15 cellular contexts compared by ENCODE assay signal in the genomic region with DNA sequence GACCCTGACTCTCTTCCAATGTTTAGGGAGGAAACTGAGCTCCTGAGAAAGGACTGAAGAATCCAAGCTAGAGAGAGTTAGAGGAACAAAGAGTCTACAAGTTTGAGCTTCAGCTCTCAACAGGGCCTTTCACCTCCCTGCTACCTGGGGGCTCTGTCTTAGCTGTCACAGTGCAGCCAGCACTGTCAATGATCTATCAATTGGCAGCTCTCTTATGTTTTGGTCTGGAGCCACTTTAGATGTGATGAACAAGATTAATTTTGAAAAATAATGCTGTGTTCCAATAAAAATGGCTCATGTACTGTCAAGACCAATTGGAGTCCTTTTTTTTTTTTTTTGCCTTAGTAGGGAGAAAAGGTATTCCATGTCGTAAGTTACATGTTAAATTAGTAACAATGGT.
DNase-seq lines count a peak whose midpoint lies in the region; ATAC-seq, FAIRE-seq and TF ChIP-seq lines count a peak whose summit lies in the region.
"Had no signal": no experiment of that assay in that cellular context is flagged by ENCODE, and none has a peak within 500 bp of the region (broad histone marks: within the 10 kb centered on the region; RNA-seq: fewer than 3 reads in every experiment).

No MANE protein-coding gene starts in this region.

- no peak for ATAC-seq in activated T-cell treated with anti-CD3 and anti-CD28 coated beads, Interleukin-2, amount 50 U/mL, for 4 hours
- peak; percentile 32; the same call in 2 of the 3 replicates for ATAC-seq in GM12878
- ATAC-seq in HG03045 (IDR thresholded peaks at IDR 0.05; ENCODE audit: unreplicated experiment) = no peak

- H3K27ac ChIP-seq in KMS-11 = no peak overlapping the region
- H3K27ac ChIP-seq in GM12878 (ENCODE audit: control insufficient read depth, insufficient read depth) = no peak overlapping the region
- H3K27ac ChIP-seq in spleen = peak overlapping the region in 7 of 8 donors; percentile 5 to 77 (median 74)
- H3K27ac ChIP-seq: SJCRH30 had no signal

- H3K79me2 ChIP-seq in KMS-11 (ENCODE audit: insufficient read depth, low read depth) (no peaks in the 10 kb centered on the region), GM12878 (ENCODE audit: control insufficient read depth, insufficient read depth, low read length) (no peaks in the 10 kb centered on the region)

- no peak for TF ChIP-seq POLR2A in GM12878 (IDR thresholded peaks at IDR 0.05; ENCODE audit: low read depth, low read length)
- TF ChIP-seq POLR2A in spleen (IDR thresholded peaks at IDR 0.05) = no peak

- H3K36me3 Mint-ChIP-seq in activated T-cell treated with anti-CD3 and anti-CD28 coated beads, Interleukin-2, amount 50 U/mL, for 4 hours (ENCODE audit: insufficient read depth) = peaks cover 6% of the 10 kb centered on the region

- no peak for FAIRE-seq in GM12878 (lab: Jason Lieb, UNC)

- BruUV-seq in GM12878 (replicated peaks; lab: Mats Ljungman, UMichigan) = no TSS peak

- H4K20me1 ChIP-seq in KMS-11 (ENCODE audit: insufficient read depth) (no peaks in the 10 kb centered on the region), GM12878 (ENCODE audit: control insufficient read depth, insufficient read depth) (no peaks in the 10 kb centered on the region)

- H3K4me1 ChIP-seq in KMS-11 (ENCODE audit: low read depth, poor library complexity, severe bottlenecking) (peaks cover 47% of the 10 kb centered on the region), GM12878 (ENCODE audit: control insufficient read depth, insufficient read depth, low read length) (peaks cover 34% of the 10 kb centered on the region), spleen (peaks cover 20 to 60% (median 34%) of the 10 kb centered on the region in 6 donors)

- no peak overlapping the region for H3K9ac ChIP-seq in KMS-11
- no peak overlapping the region for H3K9ac ChIP-seq in GM12878 (ENCODE audit: control insufficient read depth, insufficient read depth, low read length)

- H3K27me3 ChIP-seq in KMS-11 (ENCODE audit: insufficient read depth, low read depth) (0 out of 2 replicates have a peak, but pooled peaks cover 3% of the 10 kb centered on the region), GM12878 (replicated peaks in 1 of 2; ENCODE audit: control insufficient read depth in 2 of 2, insufficient read depth in 2 of 2, low read length in 1 of 2) (no peaks in the 10 kb centered on the region), spleen (replicated peaks in 1 of 7) (no peaks in the 10 kb centered on the region)
- H3K27me3 ChIP-seq: SJCRH30 had no signal

- H3K4me1 Mint-ChIP-seq in activated T-cell treated with anti-CD3 and anti-CD28 coated beads, Interleukin-2, amount 50 U/mL, for 4 hours (ENCODE audit: low read depth) = peaks cover 97% of the 10 kb centered on the region

- CTCF ChIA-PET in GM12878 (lab: Yijun Ruan, JAX) = interaction anchor here (0.6 to 3.5 kb wide), 4 partner anchors 48 to 492 kb away, joined by 3 to 13 read pairs (median 4); a partner anchor contains a TSS

- H3K36me3 ChIP-seq in KMS-11 (ENCODE audit: insufficient read depth) = no peaks in the 10 kb centered on the region
- no peaks in the 10 kb centered on the region for H3K36me3 ChIP-seq in GM12878 (ENCODE audit: control insufficient read depth in 2 of 2, insufficient read depth in 2 of 2, low read length in 1 of 2)
- no peaks in the 10 kb centered on the region for H3K36me3 ChIP-seq in spleen
- H3K36me3 ChIP-seq: SJCRH30 had no signal

- in situ Hi-C loops in GM12878 (cut with MboI) = no loop called here

- TF ChIP-seq EP300 in GM12878 (IDR thresholded peaks at IDR 0.05; ENCODE audit: borderline replicate concordance in 1 of 2, control insufficient read depth in 1 of 2, low read depth in 2 of 2, low read length in 2 of 2) = no peak

- SMC1A ChIA-PET in GM12878 (lab: Charles Lee; ENCODE audit: uncharacterized antibody, unreplicated experiment) = interaction anchor here (0.6 to 1.6 kb wide), 7 partner anchors 10 to 670 kb away, joined by 3 to 4 read pairs (median 3); no protein-coding TSS in a partner anchor

- H3K4me2 ChIP-seq in KMS-11 = peak overlapping the region; percentile 22; the same call in 1 of the 2 replicates
- no peak overlapping the region for H3K4me2 ChIP-seq in GM12878 (ENCODE audit: control insufficient read depth, insufficient read depth)

- H2AFZ ChIP-seq in KMS-11 (ENCODE audit: low read depth) = no peak overlapping the region
- H2AFZ ChIP-seq in GM12878 (ENCODE audit: control insufficient read depth, low read depth, low read length) = no peak overlapping the region

- WGBS in GM12878 (ENCODE audit: insufficient coverage, insufficient replicate concordance, low lambda C conversion rate, missing lambda C conversion rate) = 0% methylated on average over 1 of the region's 1 CpG
- 57 to 77% (median 68%) methylated on average over 1 of the region's 1 CpG for WGBS in spleen, 5 donors

- no peak for TF ChIP-seq RAD21 in GM12878 (IDR thresholded peaks at IDR 0.05; ENCODE audit: insufficient read depth, low read depth, low read length)

- H3K9me3 Mint-ChIP-seq in activated T-cell treated with anti-CD3 and anti-CD28 coated beads, Interleukin-2, amount 50 U/mL, for 4 hours = peaks cover 4% of the 10 kb centered on the region

- RAD21 ChIA-PET in GM12878 (lab: Charles Lee; ENCODE audit: unreplicated experiment) = interaction anchor here (0.6 to 1.3 kb wide), 4 partner anchors 13 to 671 kb away, joined by 3 to 5 read pairs (median 4); no protein-coding TSS in a partner anchor

- intact Hi-C loops in GM12878 (cut with micrococcal nuclease; ENCODE audit: unreplicated experiment) = loop anchor here (10.0 kb wide), 1 partner anchor 636 kb away; no protein-coding TSS in a partner anchor
- intact Hi-C loops in spleen (cut with DNase I; ENCODE audit: low total_unique reads) = no loop called here

- POLR2A ChIA-PET in GM12878 (lab: Charles Lee) = interaction anchor here (0.7 kb wide), 1 partner anchor 105 kb away, joined by 4 read pairs; no protein-coding TSS in a partner anchor

- no peaks in the 10 kb centered on the region for H3K27me3 Mint-ChIP-seq in activated T-cell treated with anti-CD3 and anti-CD28 coated beads, Interleukin-2, amount 50 U/mL, for 4 hours (ENCODE audit: low read depth)

- H3K4me3 ChIP-seq in KMS-11 (IDR thresholded peaks at IDR 0.05; ENCODE audit: insufficient read depth, low read depth, low read length) (no peak overlapping the region), GM12878 (no peak overlapping the region), spleen (no peak overlapping the region)
- H3K4me3 ChIP-seq: SJCRH30 had no signal

- no peak for DNase-seq in activated T-cell treated with anti-CD3 and anti-CD28 coated beads, Interleukin-2, amount 50 U/mL, for 4 hours
- DNase-seq in activated T-cell treated with anti-CD3 and anti-CD28 coated beads for 4 hours = no peak
- no peak for DNase-seq in GM12878 (ENCODE audit: low read depth, low spot score)
- DNase-seq in spleen = no peak
- DNase-seq in stimulated activated CD4-positive, alpha-beta T cell treated with anti-CD3 and anti-CD28 coated beads, Interleukin-4, amount 100 ng/mL, for 4 hours = no peak
- DNase-seq in NCI-H1105 treated with DMSO at 0.1 percent for 48 hours (lab: John Stamatoyannopoulos, UW) = no peak
- DNase-seq: caudate nucleus; COR-L47; effector CD8-positive, alpha-beta T cell; GOT3; NCI-H1694 treated with DMSO at 0.1 percent for 48 hours; NCI-H446 treated with DMSO at 0.1 percent for 48 hours; SJCRH30 had no signal

- peak overlapping the region; percentile 42 for H3K4me3 Mint-ChIP-seq in activated T-cell treated with anti-CD3 and anti-CD28 coated beads, Interleukin-2, amount 50 U/mL, for 4 hours

- TF ChIP-seq CTCF in KMS-11 (conservative IDR thresholded peaks at IDR 0.05; ENCODE audit: low read depth, low read length) = no peak
- TF ChIP-seq CTCF in GM12878 (IDR thresholded peaks at IDR 0.05 in 2 of 3, conservative IDR thresholded peaks at IDR 0.05 in 1 of 3; ENCODE audit: control insufficient read depth in 2 of 3, extremely low read depth in 1 of 3, insufficient read depth in 1 of 3, low read depth in 3 of 3, low read length in 3 of 3) = no peak
- no peak for TF ChIP-seq CTCF in spleen (IDR thresholded peaks at IDR 0.05 in 8 of 11, conservative IDR thresholded peaks at IDR 0.05 in 3 of 11)

- H3K9me3 ChIP-seq in GM12878 (replicated peaks; ENCODE audit: control insufficient read depth, insufficient read depth, low read length) (no peaks in the 10 kb centered on the region), spleen (no peaks in the 10 kb centered on the region)
- H3K9me3 ChIP-seq: SJCRH30 had no signal

TF ChIP-seq in GM12878, 131 proteins besides CTCF, POLR2A, EP300 and RAD21:
- TF ChIP-seq ZBED1 (IDR thresholded peaks at IDR 0.05; ENCODE audit: borderline replicate concordance) (no peak), SREBF2 (IDR thresholded peaks at IDR 0.05; ENCODE audit: low read length) (no peak), STAT1 (conservative IDR thresholded peaks at IDR 0.05) (no peak), SMAD1 (IDR thresholded peaks at IDR 0.05; ENCODE audit: low read depth, partially characterized antibody) (no peak), ZNF274 (IDR thresholded peaks at IDR 0.05; ENCODE audit: insufficient read depth, insufficient read length) (no peak), SP1 (IDR thresholded peaks at IDR 0.05; ENCODE audit: low read depth, low read length) (no peak), MTA2 (IDR thresholded peaks at IDR 0.05; ENCODE audit: low read depth) (no peak), CHD4 (IDR thresholded peaks at IDR 0.05) (no peak), CHD1 (IDR thresholded peaks at IDR 0.05; ENCODE audit: low read depth, low read length) (no peak), SPI1 (IDR thresholded peaks at IDR 0.05; ENCODE audit: borderline replicate concordance, insufficient read depth, low read depth, low read length) (no peak), ESRRA (IDR thresholded peaks at IDR 0.05; ENCODE audit: low read length) (no peak), HDGF (IDR thresholded peaks at IDR 0.05) (no peak)
- TF ChIP-seq, protein P1, sequence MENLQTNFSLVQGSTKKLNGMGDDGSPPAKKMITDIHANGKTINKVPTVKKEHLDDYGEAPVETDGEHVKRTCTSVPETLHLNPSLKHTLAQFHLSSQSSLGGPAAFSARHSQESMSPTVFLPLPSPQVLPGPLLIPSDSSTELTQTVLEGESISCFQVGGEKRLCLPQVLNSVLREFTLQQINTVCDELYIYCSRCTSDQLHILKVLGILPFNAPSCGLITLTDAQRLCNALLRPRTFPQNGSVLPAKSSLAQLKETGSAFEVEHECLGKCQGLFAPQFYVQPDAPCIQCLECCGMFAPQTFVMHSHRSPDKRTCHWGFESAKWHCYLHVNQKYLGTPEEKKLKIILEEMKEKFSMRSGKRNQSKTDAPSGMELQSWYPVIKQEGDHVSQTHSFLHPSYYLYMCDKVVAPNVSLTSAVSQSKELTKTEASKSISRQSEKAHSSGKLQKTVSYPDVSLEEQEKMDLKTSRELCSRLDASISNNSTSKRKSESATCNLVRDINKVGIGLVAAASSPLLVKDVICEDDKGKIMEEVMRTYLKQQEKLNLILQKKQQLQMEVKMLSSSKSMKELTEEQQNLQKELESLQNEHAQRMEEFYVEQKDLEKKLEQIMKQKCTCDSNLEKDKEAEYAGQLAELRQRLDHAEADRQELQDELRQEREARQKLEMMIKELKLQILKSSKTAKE (IDR thresholded peaks at IDR 0.05; ENCODE audit: low read depth, poor library complexity, severe bottlenecking) = no peak
TF ChIP-seq in GM12878: peak in this region for 0.

Comparison
In these comparisons a context has a peak if more than half of its experiments do, and no peak if none do; other contexts are left out.
1. H3K27ac ChIP-seq: peak in spleen (7 of 8); none in KMS-11 (single experiment) and GM12878 (single experiment).